Comparison of ENCODE assay signal across 11 cellular contexts in the genomic region with DNA sequence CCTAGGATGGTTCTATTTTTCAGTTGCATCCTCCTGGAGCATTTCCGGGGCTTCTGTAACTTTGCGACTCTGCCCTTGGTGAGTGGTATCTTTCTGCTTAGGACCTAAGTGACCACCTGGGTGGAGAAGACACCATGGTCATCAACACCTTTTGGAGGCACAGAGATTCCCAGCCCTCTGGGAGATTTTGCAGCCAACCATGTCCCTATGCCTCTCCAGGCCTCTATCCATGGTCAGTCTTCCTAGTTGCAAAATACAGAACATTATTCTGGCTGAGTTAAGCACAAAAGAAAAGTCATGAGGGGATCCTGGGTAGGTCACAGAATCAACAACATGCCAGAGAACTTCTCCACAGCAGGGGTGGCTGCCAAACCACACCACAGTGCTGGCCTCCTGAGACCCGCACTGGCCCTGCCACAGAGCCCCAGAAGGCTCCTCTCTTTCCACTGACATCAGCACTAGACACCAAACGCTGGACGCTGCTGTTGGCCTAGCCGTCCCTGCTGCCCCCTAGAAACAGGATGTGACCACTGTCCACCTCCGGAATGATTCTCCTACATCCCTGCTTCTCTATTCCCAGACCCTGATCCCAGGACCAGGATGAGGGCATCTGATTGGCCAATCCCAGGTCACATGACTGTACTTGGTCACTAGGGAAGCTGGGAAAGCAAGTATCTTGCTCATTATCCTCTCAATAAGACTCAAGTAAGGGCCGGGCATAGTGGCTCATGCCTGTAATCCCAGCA. TPM values are rescaled to one million over a fixed set of nuclear protein-coding genes. Genes with fewer than 3 reads are reported as not detected.
DNase-seq lines count a peak whose midpoint lies in the region; ATAC-seq and TF ChIP-seq lines count a peak whose summit lies in the region.
"Had no signal": no experiment of that assay in that cellular context is flagged by ENCODE, and none has a peak within 500 bp of the region (broad histone marks: within the 10 kb centered on the region; RNA-seq: fewer than 3 reads in every experiment).

No MANE protein-coding gene starts in this region.

- DNase-seq in AG04450 (ENCODE audit: low read depth, low spot score) (no peak), astrocyte of the cerebellum (ENCODE audit: low read depth) (peak; percentile 84), heart left ventricle (peak; percentile 63 to 83 (median 73)), kidney glomerular epithelial cell (lab: John Stamatoyannopoulos, UW) (no peak), epidermal melanocyte (ENCODE audit: insufficient read length, low spot score) (no peak)
- no peak for DNase-seq in stimulated activated CD4-positive, alpha-beta T cell treated with anti-CD3 and anti-CD28 coated beads, Interleukin-12 subunit alpha, Interleukin-12 subunit beta, amount 100 ng/mL, for 4 hours
- DNase-seq: BE2C; stimulated activated naive CD8-positive, alpha-beta T cell treated with anti-CD3 and anti-CD28 coated beads, Interleukin-15, Interleukin-2, amounts not matched to agents 100 U/mL and 50 U/mL, for 24 hours had no signal

- no peaks in the 10 kb centered on the region for H3K79me2 ChIP-seq in parathyroid adenoma

- CTCF ChIA-PET in AG04450 (lab: Charles Lee) = interaction anchor here (0.5 kb wide), 1 partner anchor 122 kb away, joined by 3 read pairs; no protein-coding TSS in a partner anchor

- H3K9me3 ChIP-seq in AG04450 (ENCODE audit: control insufficient read depth, insufficient read depth, low read length) (peaks cover 20% of the 10 kb centered on the region), heart left ventricle (peaks cover 0 to 15% (median 0%) of the 10 kb centered on the region in 12 donors), parathyroid adenoma (ENCODE audit: control insufficient read depth, low read length) (no peaks in the 10 kb centered on the region)
- H3K9me3 ChIP-seq: BE2C, ovary had no signal

- in situ Hi-C loops in astrocyte of the cerebellum (cut with HindIII; ENCODE audit: low sequenced_read_pairs) = no loop called here

- H3K4me2 ChIP-seq in parathyroid adenoma (ENCODE audit: low read length) = no peak overlapping the region

- H3K4me1 ChIP-seq in heart left ventricle (peaks cover 3 to 35% (median 18%) of the 10 kb centered on the region in 12 donors), parathyroid adenoma (peaks cover 8% of the 10 kb centered on the region)

- peak overlapping the region; percentile 44 for H2AFZ ChIP-seq in parathyroid adenoma

- ATAC-seq in heart left ventricle = peak; percentile 41 to 78 (median 74)
- ATAC-seq in HG03460 (IDR thresholded peaks at IDR 0.05; ENCODE audit: unreplicated experiment) = no peak
- ATAC-seq: stimulated activated naive CD8-positive, alpha-beta T cell treated with anti-CD3 and anti-CD28 coated beads, Interleukin-15, Interleukin-2, amounts not matched to agents 100 U/mL and 50 U/mL, for 24 hours had no signal

- H3K36me3 ChIP-seq in heart left ventricle = no peaks in the 10 kb centered on the region
- H3K36me3 ChIP-seq in parathyroid adenoma (ENCODE audit: control insufficient read depth, insufficient read depth, low read length) = no peaks in the 10 kb centered on the region
- H3K36me3 ChIP-seq: BE2C, ovary had no signal

- H3K4me3 ChIP-seq in AG04450 (ENCODE audit: low read depth, low read length) = no peak overlapping the region
- no peak overlapping the region for H3K4me3 ChIP-seq in astrocyte of the cerebellum (ENCODE audit: low read depth, low read length)
- H3K4me3 ChIP-seq in heart left ventricle = no peak overlapping the region
- H3K4me3 ChIP-seq in parathyroid adenoma (ENCODE audit: low read depth, low read length) = no peak overlapping the region
- H3K4me3 ChIP-seq: ovary had no signal

- 74 to 80% (median 77%) methylated on average over 8 of the region's 8 CpGs for WGBS in heart left ventricle, 4 donors

- POLR2A ChIA-PET in AG04450 (lab: Yijun Ruan, JAX) = interaction anchor here (0.5 to 0.7 kb wide), 2 partner anchors 54 to 274 kb away, joined by 4 to 9 read pairs; no protein-coding TSS in a partner anchor

- TF ChIP-seq CTCF in AG04450 (IDR thresholded peaks at IDR 0.05; ENCODE audit: low read depth, low read length) (no peak), astrocyte of the cerebellum (IDR thresholded peaks at IDR 0.05; ENCODE audit: low read depth, low read length, missing control alignments) (no peak), heart left ventricle (IDR thresholded peaks at IDR 0.05) (peak in 1 of 12 donors; percentile 7), parathyroid adenoma (IDR thresholded peaks at IDR 0.05) (no peak)

- no peak overlapping the region for H3K9ac ChIP-seq in parathyroid adenoma

- H3K27me3 ChIP-seq in AG04450 (ENCODE audit: control insufficient read depth, insufficient read depth, low read length) = no peaks in the 10 kb centered on the region
- no peaks in the 10 kb centered on the region for H3K27me3 ChIP-seq in heart left ventricle
- no peaks in the 10 kb centered on the region for H3K27me3 ChIP-seq in parathyroid adenoma (ENCODE audit: control insufficient read depth, insufficient read depth, low read length)
- H3K27me3 ChIP-seq: BE2C, ovary had no signal

- peak overlapping the region; percentile 85 for H3K27ac ChIP-seq in AG04450 (ENCODE audit: low read depth, low read length)
- peak overlapping the region in 10 of 12 donors; percentile 19 to 91 (median 74) for H3K27ac ChIP-seq in heart left ventricle
- no peak overlapping the region for H3K27ac ChIP-seq in parathyroid adenoma

- intact Hi-C loops in heart left ventricle (cut with DNase I) = loop anchor here in 1 of 10 donors (2.0 to 5.0 kb wide), 2 partner anchors 44 to 122 kb away; no protein-coding TSS in a partner anchor

- no peak for TF ChIP-seq POLR2A in heart left ventricle (IDR thresholded peaks at IDR 0.05)

RNA-seq across cellular contexts. Expression of gene SMAD7, which starts 47.7 kb away (rescaled TPM):
- 7.4 and 8.0 TPM in 2 replicates for polyA plus RNA-seq in AG04450 (2011; rRNA removed)
- 19.6 and 24.1 TPM in 2 replicates for polyA minus RNA-seq in AG04450 (2011; rRNA and poly(A)+ RNA removed)
- total RNA-seq in heart left ventricle = 10 to 100 TPM; 16.3 to 32.0 (median 19.9) TPM
- polyA plus RNA-seq in heart left ventricle = 10 to 100 TPM in 1 of 2 donors, 1 to 10 TPM in 1; 9.1 to 21.2 TPM

Comparison
In these comparisons a context has a peak if more than half of its experiments do, and no peak if none do; other contexts are left out.
1. DNase-seq: peak in astrocyte of the cerebellum (single experiment) and heart left ventricle (5 of 5); none in AG04450 (single experiment), stimulated activated CD4-positive, alpha-beta T cell treated with anti-CD3 and anti-CD28 coated beads, Interleukin-12 subunit alpha, Interleukin-12 subunit beta, amount 100 ng/mL, for 4 hours (single experiment), kidney glomerular epithelial cell (single experiment) and epidermal melanocyte (single experiment).